Comparison of ENCODE assay signal across 1 cellular context in the genomic region with DNA sequence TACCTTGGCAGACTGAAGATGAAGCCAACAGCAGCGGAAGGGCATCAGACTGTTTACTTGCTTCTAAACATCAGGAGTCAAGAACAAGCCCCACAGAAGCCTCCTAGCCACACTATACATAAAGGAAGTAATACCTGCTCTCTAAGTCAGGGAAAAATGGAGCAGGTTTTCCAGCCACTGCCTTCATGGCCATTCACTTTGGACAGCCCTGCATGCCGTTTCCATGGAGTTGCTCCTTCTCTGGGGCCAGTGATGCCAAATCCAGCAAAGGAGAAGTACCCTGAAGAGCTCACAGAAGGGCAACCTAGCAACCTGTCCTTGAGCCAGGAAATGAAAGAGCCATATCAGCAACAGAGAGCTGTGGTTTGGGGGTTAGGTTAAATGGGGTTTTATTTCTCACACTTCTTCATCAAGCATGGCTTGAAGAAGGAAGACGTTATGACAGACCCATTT.
TF ChIP-seq lines count a peak whose summit lies in the region.

No MANE protein-coding gene starts in this region.

TF ChIP-seq in GM12878, 131 proteins besides CTCF, POLR2A, EP300 and RAD21:
- 0 out of 2 replicates have a peak, but pooled peaks have one; percentile 10 for TF ChIP-seq RUNX3 (IDR thresholded peaks at IDR 0.05; ENCODE audit: low read length)
